In the genomic region with DNA sequence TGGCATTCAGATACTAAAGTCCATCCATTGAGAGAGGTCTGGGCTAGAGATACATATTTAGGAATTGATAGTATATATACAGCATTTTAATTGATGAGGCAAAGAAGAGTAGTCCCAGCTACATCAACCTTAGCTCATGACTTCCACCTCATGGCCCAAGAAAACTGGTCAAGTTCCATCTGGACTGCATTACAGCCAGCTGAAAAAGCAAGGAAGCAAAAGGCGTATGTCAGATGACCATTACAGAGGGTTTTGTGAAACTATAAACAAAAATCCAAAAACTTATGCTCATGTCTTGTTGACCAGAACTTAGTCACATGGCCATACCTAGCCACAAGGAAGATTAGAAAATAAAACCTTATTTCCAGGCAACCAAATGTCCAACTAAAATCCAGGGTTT, we compare ENCODE assay signal across 20 cellular contexts.
"Had no signal": no experiment of that assay in that cellular context is flagged by ENCODE, and none has a peak within 500 bp of the region (broad histone marks: within the 10 kb centered on the region; RNA-seq: fewer than 3 reads in every experiment).

No MANE protein-coding gene starts in this region.

- ATAC-seq: left colon; mucosa of descending colon; naive thymus-derived CD8-positive, alpha-beta T cell; psoas muscle; stimulated activated effector memory CD8-positive, alpha-beta T cell treated with anti-CD3 and anti-CD28 coated beads, Interleukin-12 subunit alpha, Interleukin-12 subunit beta, amount 100 ng/mL, for 72 hours; stimulated activated naive CD8-positive, alpha-beta T cell treated with anti-CD3 and anti-CD28 coated beads, Interleukin-15, Interleukin-2, amounts not matched to agents 100 U/mL and 50 U/mL, for 24 hours; upper lobe of right lung had no signal

- H3K27ac ChIP-seq: esophagus muscularis mucosa, neutrophil, psoas muscle, testis, upper lobe of right lung, vagina had no signal

- H3K9me3 ChIP-seq: esophagus muscularis mucosa, mucosa of descending colon, neutrophil, psoas muscle, testis, tibial nerve, upper lobe of right lung, vagina had no signal

- H3K4me3 ChIP-seq: esophagus muscularis mucosa, mucosa of descending colon, psoas muscle, smooth muscle cell, testis, tibial nerve, upper lobe of right lung, vagina had no signal

- H3K36me3 ChIP-seq: esophagus muscularis mucosa, neutrophil, tibial nerve, upper lobe of right lung, vagina had no signal

- DNase-seq: effector memory CD4-positive, alpha-beta T cell; head of caudate nucleus; hippocampal formation; left colon; mammary epithelial cell; mucosa of descending colon; naive thymus-derived CD8-positive, alpha-beta T cell; psoas muscle; retina; stimulated activated CD4-positive, alpha-beta T cell treated with anti-CD3 and anti-CD28 coated beads, Interleukin-4, amount 100 ng/mL, for 1 hour; stimulated activated CD8-positive, alpha-beta memory T cell treated with anti-CD3 and anti-CD28 coated beads, Interleukin-4, amount 100 ng/mL, for 48 hours; stimulated activated naive CD8-positive, alpha-beta T cell treated with anti-CD3 and anti-CD28 coated beads, Interleukin-15, Interleukin-2, amounts not matched to agents 100 U/mL and 50 U/mL, for 24 hours; testis; upper lobe of right lung had no signal

- H3K4me1 ChIP-seq: esophagus muscularis mucosa, psoas muscle, testis, upper lobe of right lung, vagina had no signal

- H3K27me3 ChIP-seq: esophagus muscularis mucosa, testis, tibial nerve, upper lobe of right lung, vagina had no signal
